In the genomic region with DNA sequence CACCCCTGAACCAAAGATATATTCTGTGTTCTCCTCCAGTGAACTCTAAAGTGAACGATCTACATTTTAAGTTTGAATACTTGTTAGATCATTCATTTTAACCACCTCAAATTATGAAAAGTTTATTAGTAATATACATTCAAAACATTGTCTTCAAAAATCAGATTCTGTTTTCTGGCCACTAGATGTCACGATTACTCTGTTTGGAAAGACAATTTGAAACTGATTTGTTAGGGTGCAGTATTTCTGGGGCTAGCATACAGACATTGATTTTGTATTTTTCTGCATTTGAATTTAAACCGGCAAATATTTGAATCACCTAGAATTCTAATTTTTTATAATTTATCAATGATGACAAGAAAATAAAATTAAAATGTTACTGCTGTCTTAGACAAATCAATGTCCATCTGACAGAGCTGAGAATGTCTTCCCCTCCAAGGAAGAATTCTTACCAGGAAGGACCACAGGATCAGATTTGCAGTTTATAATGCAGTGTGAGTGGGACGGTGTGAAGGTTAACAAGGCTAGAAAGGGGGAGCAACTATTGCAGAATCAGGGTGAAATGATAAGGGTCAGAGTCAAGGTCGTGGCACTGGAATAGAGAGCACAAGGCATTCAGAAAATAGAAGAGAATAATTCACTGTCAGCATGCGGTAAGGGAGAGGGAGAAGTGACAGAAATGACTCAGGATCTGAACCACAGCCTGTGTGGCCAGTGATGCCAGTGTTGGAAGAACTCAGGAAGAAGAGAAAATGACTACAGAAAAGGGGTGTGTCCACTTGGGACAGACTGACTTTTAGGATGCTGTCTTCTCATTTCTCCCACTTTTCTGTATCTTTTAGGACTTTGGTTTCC, we compare ENCODE assay signal across 8 cellular contexts.
A peak's percentile ranks its signal among the peaks of the same experiment; 100 is the strongest.
DNase-seq lines count a peak whose midpoint lies in the region; ATAC-seq, FAIRE-seq and TF ChIP-seq lines count a peak whose summit lies in the region.

No MANE protein-coding gene starts in this region.

- TF ChIP-seq CTCF in AG04450 (IDR thresholded peaks at IDR 0.05; ENCODE audit: low read depth, low read length), result peak; percentile 71
- peak; percentile 80 for TF ChIP-seq CTCF in endodermal cell (conservative IDR thresholded peaks at IDR 0.05)
- peak; percentile 73 for TF ChIP-seq CTCF in nephron progenitor cell (IDR thresholded peaks at IDR 0.05)

- H3K27me3 ChIP-seq in AG04450 (ENCODE audit: control insufficient read depth, insufficient read depth, low read length) (no peaks in the 10 kb centered on the region), endodermal cell (ENCODE audit: control insufficient read depth, insufficient read depth, low read length, poor library complexity, severe bottlenecking) (no peaks in the 10 kb centered on the region)

- H3K9me3 Mint-ChIP-seq in endodermal cell (no peaks in the 10 kb centered on the region), nephron progenitor cell (no peaks in the 10 kb centered on the region)

- 55 to 100% methylated on average over 1 to 6 of the region's 6 CpGs for WGBS in endodermal cell (ENCODE audit: insufficient coverage in 1 of 2, insufficient read length in 1 of 2), 2 experiments

- H3K4me3 ChIP-seq in AG04450 (ENCODE audit: low read depth, low read length) (no peak overlapping the region), endodermal cell (ENCODE audit: low read length) (no peak overlapping the region)

- no peaks in the 10 kb centered on the region for H3K36me3 Mint-ChIP-seq in endodermal cell (ENCODE audit: low read depth)
- no peaks in the 10 kb centered on the region for H3K36me3 Mint-ChIP-seq in nephron progenitor cell (ENCODE audit: low read depth)

- H3K9ac ChIP-seq in endodermal cell (ENCODE audit: extremely low read depth, low read length, poor library complexity, severe bottlenecking), result no peak overlapping the region

- FAIRE-seq in GM18507 (lab: Jason Lieb, UNC), result peak; percentile 73

- H3K27me3 Mint-ChIP-seq in endodermal cell (ENCODE audit: insufficient read depth), result no peaks in the 10 kb centered on the region
- peaks cover 3% of the 10 kb centered on the region for H3K27me3 Mint-ChIP-seq in nephron progenitor cell (ENCODE audit: low read depth, poor library complexity)

- H3K4me1 ChIP-seq in endodermal cell (ENCODE audit: control insufficient read depth, insufficient read depth, low read length), result no peaks in the 10 kb centered on the region

- H3K27ac ChIP-seq in AG04450 (ENCODE audit: low read depth, low read length), result no peak overlapping the region
- no peak overlapping the region for H3K27ac ChIP-seq in endodermal cell (ENCODE audit: low read depth, low read length)

- no peak overlapping the region for H3K27ac Mint-ChIP-seq in endodermal cell
- H3K27ac Mint-ChIP-seq in nephron progenitor cell, result no peak overlapping the region

- H3K4me3 Mint-ChIP-seq in endodermal cell (no peak overlapping the region), nephron progenitor cell (no peak overlapping the region)

- H3K36me3 ChIP-seq in endodermal cell (ENCODE audit: control insufficient read depth, insufficient read depth, low read length), result no peaks in the 10 kb centered on the region

- CTCF ChIA-PET in AG04450 (lab: Charles Lee), result interaction anchor here (0.8 to 4.1 kb wide), 10 partner anchors 13 to 738 kb away, joined by 3 to 26 read pairs (median 3); no protein-coding TSS in a partner anchor

- no peak for ATAC-seq in HG03159 (IDR thresholded peaks at IDR 0.05; ENCODE audit: unreplicated experiment)

- H3K4me1 Mint-ChIP-seq in endodermal cell, result no peaks in the 10 kb centered on the region
- peaks cover 5% of the 10 kb centered on the region for H3K4me1 Mint-ChIP-seq in nephron progenitor cell

- H3K9me3 ChIP-seq in AG04450 (ENCODE audit: control insufficient read depth, insufficient read depth, low read length), result no peaks in the 10 kb centered on the region
- no peaks in the 10 kb centered on the region for H3K9me3 ChIP-seq in endodermal cell (ENCODE audit: control insufficient read depth, low read length)

- POLR2A ChIA-PET in AG04450 (lab: Yijun Ruan, JAX), result no interaction called here

- no peak for DNase-seq in AG04450 (ENCODE audit: low read depth, low spot score)
- DNase-seq in GM18507 (ENCODE audit: extremely low spot score, insufficient read length, low read depth), result peak; percentile 9
- DNase-seq in NCI-H748 treated with DMSO at 0.1 percent for 48 hours (lab: John Stamatoyannopoulos, UW), result peak; percentile 5
- DNase-seq in endodermal cell, result no peak
- DNase-seq in nephron progenitor cell, result no peak
- no peak for DNase-seq in activated T-cell treated with anti-CD3 and anti-CD28 coated beads, Interleukin-2, amount 50 U/mL, for 1 hour
- no peak for DNase-seq in NCI-H524 treated with DMSO at 0.1 percent for 48 hours (lab: John Stamatoyannopoulos, UW)

Comparison
In these comparisons a context has a peak if more than half of its experiments do, and no peak if none do; other contexts are left out.
1. DNase-seq: peak in GM18507 (single experiment) and NCI-H748 treated with DMSO at 0.1 percent for 48 hours (single experiment); none in AG04450 (single experiment), endodermal cell (single experiment), nephron progenitor cell (single experiment), activated T-cell treated with anti-CD3 and anti-CD28 coated beads, Interleukin-2, amount 50 U/mL, for 1 hour (single experiment) and NCI-H524 treated with DMSO at 0.1 percent for 48 hours (single experiment).
2. Peak in every context shown above with its lines, with median percentiles within 50 percentile points of each other: CTCF ChIP-seq.